Comparison of ENCODE assay signal across 9 cellular contexts in genomic region chr19:1266116-1266817, GRCh38. TPM values are rescaled to one million over a fixed set of nuclear protein-coding genes. Genes with fewer than 3 reads are reported as not detected.
DNase-seq lines count a peak whose midpoint lies in the region; ATAC-seq and TF ChIP-seq lines count a peak whose summit lies in the region.
"Had no signal": no experiment of that assay in that cellular context is flagged by ENCODE, and none has a peak within 500 bp of the region (broad histone marks: within the 10 kb centered on the region; RNA-seq: fewer than 3 reads in every experiment).

No MANE protein-coding gene starts in this region.

- H3K27ac ChIP-seq in coronary artery, result peak overlapping the region; percentile 85 to 90
- H3K27ac ChIP-seq in left lung, result peak overlapping the region; percentile 79 to 99

- CTCF ChIA-PET in activated CD4-positive, alpha-beta T cell treated with anti-CD3 and anti-CD28 coated beads for 36 hours (lab: Charles Lee), result interaction anchor here (0.6 to 7.2 kb wide), 9 partner anchors 9 to 190 kb away, joined by 3 to 163 read pairs (median 6); partner anchors contain the start of genes ATP5F1D and FAM174C

- peaks cover 24% of the 10 kb centered on the region for H3K36me3 Mint-ChIP-seq in activated CD4-positive, alpha-beta T cell treated with anti-CD3 and anti-CD28 coated beads for 36 hours (ENCODE audit: low read depth)

- TF ChIP-seq CTCF in GM13976 (IDR thresholded peaks at IDR 0.05; ENCODE audit: borderline replicate concordance, control extremely low read depth, extremely low read depth, insufficient read depth, missing control alignments) (peak; percentile 1), coronary artery (IDR thresholded peaks at IDR 0.05) (no peak), left lung (IDR thresholded peaks at IDR 0.05) (no peak)

- H3K4me3 Mint-ChIP-seq in activated CD4-positive, alpha-beta T cell treated with anti-CD3 and anti-CD28 coated beads for 36 hours, result peak overlapping the region; percentile 38

- POLR2A ChIA-PET in activated CD4-positive, alpha-beta T cell treated with anti-CD3 and anti-CD28 coated beads for 36 hours (lab: Charles Lee), result interaction anchor here (0.9 to 1.8 kb wide), 5 partner anchors 9 to 22 kb away, joined by 3 to 36 read pairs (median 4); partner anchors contain the start of gene FAM174C

- no peaks in the 10 kb centered on the region for H3K27me3 ChIP-seq in left lung

- DNase-seq in GM13976 (ENCODE audit: low spot score), result peak; percentile 92
- DNase-seq in NCI-H2227 treated with DMSO at 0.1 percent for 48 hours (lab: John Stamatoyannopoulos, UW), result peak; percentile 77
- DNase-seq in activated CD4-positive, alpha-beta T cell treated with anti-CD3 and anti-CD28 coated beads for 36 hours, result peak; percentile 91
- DNase-seq in coronary artery (ENCODE audit: low spot score), result peak; percentile 90
- peak; percentile 93 to 99 for DNase-seq in left lung
- DNase-seq in stimulated activated CD4-positive, alpha-beta T cell treated with anti-CD3 and anti-CD28 coated beads, Interleukin-4, amount 100 ng/mL, for 24 hours, result peak; percentile 75
- no peak for DNase-seq in DMS153 treated with DMSO at 0.1 percent for 48 hours (lab: John Stamatoyannopoulos, UW; ENCODE audit: unreplicated experiment)

- no peak overlapping the region for H3K27ac Mint-ChIP-seq in activated CD4-positive, alpha-beta T cell treated with anti-CD3 and anti-CD28 coated beads for 36 hours

- ATAC-seq in HG02938 (IDR thresholded peaks at IDR 0.05; ENCODE audit: unreplicated experiment) (peak; percentile 23), left lung (peak; percentile 62)
- peak; percentile 30 for ATAC-seq in activated CD4-positive, alpha-beta T cell treated with anti-CD3 and anti-CD28 coated beads for 36 hours

- intact Hi-C loops in activated CD4-positive, alpha-beta T cell treated with anti-CD3 and anti-CD28 coated beads for 36 hours (cut with DNase I, micrococcal nuclease), result loop anchor here (1.0 to 10.0 kb wide), 5 partner anchors 17 to 829 kb away; partner anchors contain the start of genes IZUMO4 (in 1 of the 2), KLF16 (in 1 of the 2), MOB3A (in 1 of the 2) and POLR2E (in 1 of the 2)
- intact Hi-C loops in left lung (cut with DNase I), result no loop called here

- H3K27me3 Mint-ChIP-seq in activated CD4-positive, alpha-beta T cell treated with anti-CD3 and anti-CD28 coated beads for 36 hours, result no peaks in the 10 kb centered on the region

- no peaks in the 10 kb centered on the region for H3K9me3 ChIP-seq in left lung

- in situ Hi-C loops in GM13976 (cut with MboI; ENCODE audit: low sequenced_read_pairs, unreplicated experiment), result no loop called here

- peaks cover 54 to 90% of the 10 kb centered on the region in 2 donors for H3K4me1 ChIP-seq in left lung

- peaks cover 0 to 8% of the 10 kb centered on the region in 2 donors for H3K36me3 ChIP-seq in left lung

- H3K4me3 ChIP-seq in coronary artery (peak overlapping the region; percentile 73), left lung (peak overlapping the region; percentile 55 to 65)

- H3K4me1 Mint-ChIP-seq in activated CD4-positive, alpha-beta T cell treated with anti-CD3 and anti-CD28 coated beads for 36 hours, result peaks cover 58% of the 10 kb centered on the region

- no peaks in the 10 kb centered on the region for H3K9me3 Mint-ChIP-seq in activated CD4-positive, alpha-beta T cell treated with anti-CD3 and anti-CD28 coated beads for 36 hours (ENCODE audit: low read depth)

RNA-seq across cellular contexts. Expression of gene CIRBP, which starts 2.9 kb away (rescaled TPM):
- total RNA-seq in activated CD4-positive, alpha-beta T cell treated with anti-CD3 and anti-CD28 coated beads for 36 hours, result 100 to 1,000 TPM; 123 to 188 TPM
- total RNA-seq in left lung, result 100 to 1,000 TPM; 220 to 235 TPM

RNA-seq across cellular contexts. Expression of gene FAM174C, which starts 9.1 kb away (rescaled TPM):
- 10 to 100 TPM; 75.3 to 88.3 TPM for total RNA-seq in activated CD4-positive, alpha-beta T cell treated with anti-CD3 and anti-CD28 coated beads for 36 hours
- total RNA-seq in left lung, result 10 to 100 TPM; 48.0 to 58.7 TPM

RNA-seq across cellular contexts. Expression of gene MIDN, which starts 17.9 kb away (rescaled TPM):
- 10 to 100 TPM; 46.5 to 47.9 TPM for total RNA-seq in activated CD4-positive, alpha-beta T cell treated with anti-CD3 and anti-CD28 coated beads for 36 hours
- total RNA-seq in left lung, result 100 to 1,000 TPM in 1 of 2 donors, 10 to 100 TPM in 1; 87.4 to 115 TPM

RNA-seq across cellular contexts. Expression of gene EFNA2, which starts 19.4 kb away (rescaled TPM):
- total RNA-seq in activated CD4-positive, alpha-beta T cell treated with anti-CD3 and anti-CD28 coated beads for 36 hours, result not detected
- under 1 TPM in 1 of 2 donors, not detected in 1; 0.52 TPM for total RNA-seq in left lung
- total RNA-seq: subcutaneous adipose tissue had no signal

RNA-seq across cellular contexts. Expression of gene ATP5F1D, which starts 24.7 kb away (rescaled TPM):
- total RNA-seq in activated CD4-positive, alpha-beta T cell treated with anti-CD3 and anti-CD28 coated beads for 36 hours, result 100 to 1,000 TPM; 161 to 180 TPM
- 100 to 1,000 TPM; 139 to 161 TPM for total RNA-seq in left lung

Comparison
In these comparisons a context has a peak if more than half of its experiments do, and no peak if none do; other contexts are left out.
1. intact Hi-C loops: an anchor here in activated CD4-positive, alpha-beta T cell treated with anti-CD3 and anti-CD28 coated beads for 36 hours (1.0 to 10.0 kb wide); none called in left lung.